8 cellular contexts compared by ENCODE assay signal in genomic region chr4:40763228-40763716, GRCh38. TPM values are rescaled to one million over a fixed set of nuclear protein-coding genes. Genes with fewer than 3 reads are reported as not detected.
A peak's percentile ranks its signal among the peaks of the same experiment; 100 is the strongest.
DNase-seq lines count a peak whose midpoint lies in the region; ATAC-seq, FAIRE-seq and TF ChIP-seq lines count a peak whose summit lies in the region.

No MANE protein-coding gene starts in this region.

- no peak overlapping the region for H2AFZ ChIP-seq in K562 (ENCODE audit: low read depth, low read length)

- in situ Hi-C loops in K562 (cut with MboI) (no loop called here), gastrocnemius medialis (cut with MboI; ENCODE audit: low sequenced_read_pairs in 4 of 4) (no loop called here)

- H3K4me1 ChIP-seq in K562 (replicated peaks in 1 of 2; ENCODE audit: control insufficient read depth in 2 of 2, insufficient read depth in 2 of 2, low read length in 2 of 2) (no peaks in the 10 kb centered on the region; a peak in 1 of 5 replicates), gastrocnemius medialis (no peaks in the 10 kb centered on the region)

- H3K4me3 ChIP-seq in K562: no peak overlapping the region
- H3K4me3 ChIP-seq in gastrocnemius medialis: no peak overlapping the region

- CTCF ChIA-PET in K562 (lab: Yijun Ruan, JAX; ENCODE audit: low intra/inter-chr PET ratio): no interaction called here

- H3K36me3 ChIP-seq in K562 (ENCODE audit: control insufficient read depth, insufficient read depth, low read length) (no peaks in the 10 kb centered on the region), gastrocnemius medialis (no peaks in the 10 kb centered on the region)

- H3K9me1 ChIP-seq in K562 (ENCODE audit: control insufficient read depth, insufficient read depth, low read length): no peaks in the 10 kb centered on the region

- no peaks in the 10 kb centered on the region for H4K20me1 ChIP-seq in K562 (replicated peaks; ENCODE audit: control insufficient read depth, insufficient read depth, low read length)

- TF ChIP-seq POLR2A in GM12891 (IDR thresholded peaks at IDR 0.05; ENCODE audit: low read depth, low read length): no peak
- no peak for TF ChIP-seq POLR2A in K562 (conservative IDR thresholded peaks at IDR 0.05)
- TF ChIP-seq POLR2A in gastrocnemius medialis (IDR thresholded peaks at IDR 0.05): no peak

- POLR2A ChIA-PET in K562 (lab: Yijun Ruan, JAX): interaction anchor here (0.6 kb wide), 1 partner anchor 155 kb away, joined by 3 read pairs; no protein-coding TSS in a partner anchor

- H3K4me2 ChIP-seq in K562 (ENCODE audit: insufficient read depth, low read length): no peak overlapping the region

- TF ChIP-seq RAD21 in K562 (CRISPR knock-in tag; conservative IDR thresholded peaks at IDR 0.05 in 1 of 2, IDR thresholded peaks at IDR 0.05 in 1 of 2): no peak

- H3K79me2 ChIP-seq in K562 (ENCODE audit: control insufficient read depth, insufficient read depth, low read length): no peaks in the 10 kb centered on the region

- H3K27ac ChIP-seq in K562 (ENCODE audit: extremely low read depth, low read depth, low read length) (no peak overlapping the region; the same call in 2 of the 3 replicates), gastrocnemius medialis (no peak overlapping the region)

- intact Hi-C loops in K562 (cut with micrococcal nuclease) (no loop called here), gastrocnemius medialis (cut with DNase I; ENCODE audit: low total_unique reads) (no loop called here)

- ATAC-seq in GM21526 (IDR thresholded peaks at IDR 0.05; ENCODE audit: low FRiP score, unreplicated experiment) (peak; percentile 99), K562 (peak; percentile 78), gastrocnemius medialis (no peak)

- H3K27me3 ChIP-seq in K562 (ENCODE audit: control insufficient read depth in 2 of 2, insufficient read depth in 2 of 2, low read length in 2 of 2): no peaks in the 10 kb centered on the region
- H3K27me3 ChIP-seq in gastrocnemius medialis: no peaks in the 10 kb centered on the region

- BruUV-seq in K562 (replicated peaks; lab: Mats Ljungman, UMichigan): no TSS peak

- TF ChIP-seq CTCF in K562 (IDR thresholded peaks at IDR 0.05 in 2 of 3, conservative IDR thresholded peaks at IDR 0.05 in 1 of 3; ENCODE audit: insufficient read depth in 2 of 3, low read depth in 1 of 3, low read length in 3 of 3) (no peak), gastrocnemius medialis (IDR thresholded peaks at IDR 0.05 in 4 of 5, conservative IDR thresholded peaks at IDR 0.05 in 1 of 5) (no peak)

- TF ChIP-seq EP300 in K562 (IDR thresholded peaks at IDR 0.05; ENCODE audit: low read length): peak; percentile 61; the same call in 1 of the 2 replicates

- DNase-seq in GM12891 (ENCODE audit: insufficient read length, low spot score): peak; percentile 33
- peak; percentile 40 for DNase-seq in HT1080 (ENCODE audit: low read depth)
- DNase-seq in K562 (ENCODE audit: extremely low read depth in 1 of 4, low spot score in 3 of 4): peak in 1 of 4 experiments; percentile 6
- DNase-seq in hippocampal formation (lab: John Stamatoyannopoulos, UW): no peak
- DNase-seq in frontal cortex (ENCODE audit: low spot score in 2 of 2): no peak
- no peak for DNase-seq in NCI-H1436 (lab: John Stamatoyannopoulos, UW)
- no peak for DNase-seq in gastrocnemius medialis

- FAIRE-seq in GM12891 (lab: Jason Lieb, UNC): peak; percentile 86
- FAIRE-seq in K562 (lab: Jason Lieb, UNC): no peak
- no peak for FAIRE-seq in frontal cortex (lab: Jason Lieb, UNC)

- 4% methylated on average over 3 of the region's 3 CpGs for WGBS in K562 (ENCODE audit: insufficient coverage, low coverage, missing lambda C conversion rate)

- H3K9me3 ChIP-seq in K562 (replicated peaks; ENCODE audit: control insufficient read depth, insufficient read depth, low read depth, low read length): no peaks in the 10 kb centered on the region
- no peaks in the 10 kb centered on the region for H3K9me3 ChIP-seq in gastrocnemius medialis

- H3K9ac ChIP-seq in K562 (ENCODE audit: insufficient read depth in 1 of 2, low read depth in 2 of 2, low read length in 2 of 2): no peak overlapping the region

TF ChIP-seq in GM12891, 5 proteins besides CTCF, POLR2A, EP300 and RAD21:
- TF ChIP-seq POLR2AphosphoS5 (IDR thresholded peaks at IDR 0.05; ENCODE audit: low read depth, low read length): no peak
- TF ChIP-seq PAX5 (IDR thresholded peaks at IDR 0.05; ENCODE audit: insufficient read depth, low read length, severe bottlenecking): no peak
- peak; percentile 43; the same call in 1 of the 2 replicates for TF ChIP-seq POU2F2 (IDR thresholded peaks at IDR 0.05; ENCODE audit: low read depth, low read length)

TF ChIP-seq in K562, 482 proteins besides CTCF, POLR2A, EP300 and RAD21 (continues in another document):
- TF ChIP-seq NFE2L1 (tag; IDR thresholded peaks at IDR 0.05; ENCODE audit: borderline replicate concordance, low read depth) (no peak), ATF3 (IDR thresholded peaks at IDR 0.05) (peak; percentile 66), ATF3 (CRISPR knock-in tag; conservative IDR thresholded peaks at IDR 0.05) (no peak), NR2C2 (CRISPR knock-in tag; IDR thresholded peaks at IDR 0.05) (no peak), NR2C2 (tag; IDR thresholded peaks at IDR 0.05) (peak; percentile 61; the same call in 1 of the 2 replicates), HMBOX1 (IDR thresholded peaks at IDR 0.05) (peak; percentile 92), MITF (IDR thresholded peaks at IDR 0.05) (no peak), MAFF (IDR thresholded peaks at IDR 0.05; ENCODE audit: low read length) (no peak), FOSL1 (tag; conservative IDR thresholded peaks at IDR 0.05) (peak; percentile 58), ATF7 (IDR thresholded peaks at IDR 0.05) (peak; percentile 48; the same call in 1 of the 2 replicates), ZNF584 (CRISPR knock-in tag; IDR thresholded peaks at IDR 0.05; ENCODE audit: low read depth) (peak; percentile 76), RBM22 (IDR thresholded peaks at IDR 0.05; ENCODE audit: low read depth, low read length, poor library complexity, severe bottlenecking) (no peak)

RNA-seq across cellular contexts. Expression of gene NSUN7, which starts 13.5 kb away (rescaled TPM):
- 0.24 TPM for polyA plus RNA-seq in GM12891 (2012; ENCODE audit: low read depth, missing spikeins)
- not detected in 2 replicates for total RNA-seq in HT1080 (2014; rRNA removed; shearing (Covaris generic))
- not detected in 2 replicates for polyA plus RNA-seq in HT1080 (2015; cell fraction: cytosol; rRNA removed)
- polyA plus RNA-seq in HT1080 (2015; cell fraction: nucleus; rRNA removed): not detected in 2 replicates
- not detected in 2 replicates for total RNA-seq in K562 (2011; cell fraction: chromatin; rRNA removed; ENCODE audit: low replicate concordance)
- not detected in 2 replicates for total RNA-seq in K562 (2011; cell fraction: nucleolus; rRNA removed)
- total RNA-seq in K562 (2011; cell fraction: nucleoplasm; rRNA removed): not detected in 2 replicates
- not detected in 2 replicates for total RNA-seq in K562 (2014; rRNA removed)
- not detected in 2 replicates for total RNA-seq in K562 (2014; rRNA removed; fragmentation: Illumina TruSeq; extraction: Trizol)
- total RNA-seq in K562 (2015; rRNA removed; fragmentation: Illumina TruSeq; extraction: Trizol): not detected in 2 replicates
- not detected in 2 replicates for total RNA-seq in K562 (2021)
- polyA plus RNA-seq in K562 (2011; rRNA removed): not detected in 2 replicates
- not detected in 2 replicates for polyA plus RNA-seq in K562 (2011; cell fraction: cytosol; rRNA removed)
- polyA plus RNA-seq in K562 (2011; cell fraction: nucleus; rRNA removed): not detected in 2 replicates
- 0.10 TPM in 1 of 2 replicates, not detected in the other for polyA plus RNA-seq in K562 (2012)
- polyA plus RNA-seq in K562 (2014; fragmentation: Illumina TruSeq; extraction: Trizol): not detected in 2 replicates
- polyA plus RNA-seq in K562 (2014; fragmentation: Nextera tagmentation; extraction: Ambion mirVana): not detected
- not detected in 2 replicates for polyA plus RNA-seq in K562 (2014; rRNA removed)
- not detected in 2 replicates for polyA minus RNA-seq in K562 (2011; rRNA and poly(A)+ RNA removed)
- polyA minus RNA-seq in K562 (2011; cell fraction: cytosol; rRNA and poly(A)+ RNA removed): not detected in 2 replicates
- not detected in 2 replicates for polyA minus RNA-seq in K562 (2011; cell fraction: nucleus; rRNA and poly(A)+ RNA removed)
- 11.0 TPM for total RNA-seq in frontal cortex
- total RNA-seq in gastrocnemius medialis: under 1 TPM in 1 of 4 donors, not detected in 3; 0.18 TPM

Comparison
In these comparisons a context has a peak if more than half of its experiments do, and no peak if none do; other contexts are left out.
1. DNase-seq: peak in GM12891 (single experiment) and HT1080 (single experiment); none in hippocampal formation (0 of 2), frontal cortex (0 of 2), NCI-H1436 (single experiment) and gastrocnemius medialis (0 of 2).
2. ATAC-seq: peak in GM21526 (single experiment) and K562 (single experiment); none in gastrocnemius medialis (0 of 2).
3. RNA of gene NSUN7, which starts 13.5 kb away (total RNA-seq): 11.0 TPM in frontal cortex (single experiment); not detected in HT1080, not detected in K562 and 0.18 TPM in gastrocnemius medialis; every median in the first group is over 10 times any median in the second.